In the genomic region with DNA sequence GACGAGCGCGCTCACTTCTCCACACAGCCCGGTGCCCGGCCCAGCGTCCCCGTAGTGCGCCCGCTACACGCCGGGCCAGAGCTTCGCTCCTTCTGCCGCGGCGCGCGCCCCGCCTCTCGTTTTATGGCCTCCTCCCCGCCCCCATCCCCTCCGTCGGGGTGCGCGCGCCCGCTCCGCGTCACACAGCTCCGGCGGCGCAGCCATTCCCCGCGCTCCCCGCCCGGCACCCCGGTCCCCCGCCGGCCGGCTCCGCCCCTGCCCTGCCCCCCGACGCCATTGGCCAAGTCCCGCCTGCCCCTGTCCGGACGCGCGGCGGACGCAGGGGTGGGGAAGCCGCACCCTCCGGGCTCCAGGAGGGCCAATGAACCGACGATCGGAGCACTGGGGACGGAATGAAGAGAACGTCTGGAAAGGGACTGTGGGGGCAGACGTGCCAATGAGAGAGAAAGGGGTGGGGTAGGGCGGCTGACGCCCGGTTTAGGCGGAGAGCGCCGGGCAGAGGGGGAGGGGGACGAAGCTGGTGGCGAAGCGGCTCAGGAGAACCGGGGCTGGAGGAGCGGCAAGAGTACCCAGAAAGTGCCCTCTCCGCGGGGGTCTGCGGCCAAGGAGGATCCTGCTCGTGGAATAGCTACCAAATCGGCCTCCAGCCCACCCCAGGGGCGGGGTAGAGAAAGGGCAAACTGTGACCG, we compare ENCODE assay signal across 1 cellular context.
TF ChIP-seq lines count a peak whose summit lies in the region.

Gene TOB1, minus strand, starts transcription at position 94 of the 689 bp plus-strand sequence. CDS start 2,337 bp downstream, outside the sequence.

TF ChIP-seq in HepG2, 621 proteins besides CTCF, POLR2A, EP300 and RAD21 (continued from another document and continues in another):
- peak; percentile 68; the same call in 1 of the 2 replicates for TF ChIP-seq ZKSCAN8 (CRISPR knock-in tag; IDR thresholded peaks at IDR 0.05; ENCODE audit: borderline replicate concordance)
- no peak; the same call in 1 of the 2 replicates for TF ChIP-seq NFIC (IDR thresholded peaks at IDR 0.05; ENCODE audit: low read length)
- TF ChIP-seq, protein P1, sequence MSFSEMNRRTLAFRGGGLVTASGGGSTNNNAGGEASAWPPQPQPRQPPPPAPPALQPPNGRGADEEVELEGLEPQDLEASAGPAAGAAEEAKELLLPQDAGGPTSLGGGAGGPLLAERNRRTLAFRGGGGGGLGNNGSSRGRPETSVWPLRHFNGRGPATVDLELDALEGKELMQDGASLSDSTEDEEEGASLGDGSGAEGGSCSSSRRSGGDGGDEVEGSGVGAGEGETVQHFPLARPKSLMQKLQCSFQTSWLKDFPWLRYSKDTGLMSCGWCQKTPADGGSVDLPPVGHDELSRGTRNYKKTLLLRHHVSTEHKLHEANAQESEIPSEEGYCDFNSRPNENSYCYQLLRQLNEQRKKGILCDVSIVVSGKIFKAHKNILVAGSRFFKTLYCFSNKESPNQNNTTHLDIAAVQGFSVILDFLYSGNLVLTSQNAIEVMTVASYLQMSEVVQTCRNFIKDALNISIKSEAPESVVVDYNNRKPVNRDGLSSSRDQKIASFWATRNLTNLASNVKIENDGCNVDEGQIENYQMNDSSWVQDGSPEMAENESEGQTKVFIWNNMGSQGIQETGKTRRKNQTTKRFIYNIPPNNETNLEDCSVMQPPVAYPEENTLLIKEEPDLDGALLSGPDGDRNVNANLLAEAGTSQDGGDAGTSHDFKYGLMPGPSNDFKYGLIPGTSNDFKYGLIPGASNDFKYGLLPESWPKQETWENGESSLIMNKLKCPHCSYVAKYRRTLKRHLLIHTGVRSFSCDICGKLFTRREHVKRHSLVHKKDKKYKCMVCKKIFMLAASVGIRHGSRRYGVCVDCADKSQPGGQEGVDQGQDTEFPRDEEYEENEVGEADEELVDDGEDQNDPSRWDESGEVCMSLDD (CRISPR knock-in tag; IDR thresholded peaks at IDR 0.05; ENCODE audit: borderline replicate concordance): peak; percentile 55; the same call in 1 of the 2 replicates
- 0 out of 2 replicates have a peak, but pooled peaks have one; percentile 41 for TF ChIP-seq PRDM15 (CRISPR knock-in tag; IDR thresholded peaks at IDR 0.05)
- peak; percentile 13; the same call in 1 of the 2 replicates for TF ChIP-seq JUNB (CRISPR knock-in tag; IDR thresholded peaks at IDR 0.05; ENCODE audit: borderline replicate concordance)
- 0 out of 2 replicates have a peak, but pooled peaks have one; percentile 17 for TF ChIP-seq MTF2 (CRISPR knock-in tag; IDR thresholded peaks at IDR 0.05; ENCODE audit: borderline replicate concordance)
- peak; percentile 80 for TF ChIP-seq CHD2 (IDR thresholded peaks at IDR 0.05; ENCODE audit: low read depth, low read length)
- TF ChIP-seq ARNT2 (CRISPR knock-in tag; IDR thresholded peaks at IDR 0.05; ENCODE audit: low read depth): peak; percentile 98
- no peak for TF ChIP-seq ZEB1 (IDR thresholded peaks at IDR 0.05; ENCODE audit: insufficient replicate concordance, low read depth)
- TF ChIP-seq AGO1 (IDR thresholded peaks at IDR 0.05; ENCODE audit: low read depth, low read length, poor library complexity, severe bottlenecking): peak; percentile 23
- TF ChIP-seq, protein P2, sequence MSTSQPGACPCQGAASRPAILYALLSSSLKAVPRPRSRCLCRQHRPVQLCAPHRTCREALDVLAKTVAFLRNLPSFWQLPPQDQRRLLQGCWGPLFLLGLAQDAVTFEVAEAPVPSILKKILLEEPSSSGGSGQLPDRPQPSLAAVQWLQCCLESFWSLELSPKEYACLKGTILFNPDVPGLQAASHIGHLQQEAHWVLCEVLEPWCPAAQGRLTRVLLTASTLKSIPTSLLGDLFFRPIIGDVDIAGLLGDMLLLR (CRISPR knock-in tag; IDR thresholded peaks at IDR 0.05): peak; percentile 81; the same call in 1 of the 2 replicates
- peak; percentile 86 for TF ChIP-seq SIN3A (IDR thresholded peaks at IDR 0.05; ENCODE audit: borderline replicate concordance, low read depth, low read length)
- TF ChIP-seq, protein P3, sequence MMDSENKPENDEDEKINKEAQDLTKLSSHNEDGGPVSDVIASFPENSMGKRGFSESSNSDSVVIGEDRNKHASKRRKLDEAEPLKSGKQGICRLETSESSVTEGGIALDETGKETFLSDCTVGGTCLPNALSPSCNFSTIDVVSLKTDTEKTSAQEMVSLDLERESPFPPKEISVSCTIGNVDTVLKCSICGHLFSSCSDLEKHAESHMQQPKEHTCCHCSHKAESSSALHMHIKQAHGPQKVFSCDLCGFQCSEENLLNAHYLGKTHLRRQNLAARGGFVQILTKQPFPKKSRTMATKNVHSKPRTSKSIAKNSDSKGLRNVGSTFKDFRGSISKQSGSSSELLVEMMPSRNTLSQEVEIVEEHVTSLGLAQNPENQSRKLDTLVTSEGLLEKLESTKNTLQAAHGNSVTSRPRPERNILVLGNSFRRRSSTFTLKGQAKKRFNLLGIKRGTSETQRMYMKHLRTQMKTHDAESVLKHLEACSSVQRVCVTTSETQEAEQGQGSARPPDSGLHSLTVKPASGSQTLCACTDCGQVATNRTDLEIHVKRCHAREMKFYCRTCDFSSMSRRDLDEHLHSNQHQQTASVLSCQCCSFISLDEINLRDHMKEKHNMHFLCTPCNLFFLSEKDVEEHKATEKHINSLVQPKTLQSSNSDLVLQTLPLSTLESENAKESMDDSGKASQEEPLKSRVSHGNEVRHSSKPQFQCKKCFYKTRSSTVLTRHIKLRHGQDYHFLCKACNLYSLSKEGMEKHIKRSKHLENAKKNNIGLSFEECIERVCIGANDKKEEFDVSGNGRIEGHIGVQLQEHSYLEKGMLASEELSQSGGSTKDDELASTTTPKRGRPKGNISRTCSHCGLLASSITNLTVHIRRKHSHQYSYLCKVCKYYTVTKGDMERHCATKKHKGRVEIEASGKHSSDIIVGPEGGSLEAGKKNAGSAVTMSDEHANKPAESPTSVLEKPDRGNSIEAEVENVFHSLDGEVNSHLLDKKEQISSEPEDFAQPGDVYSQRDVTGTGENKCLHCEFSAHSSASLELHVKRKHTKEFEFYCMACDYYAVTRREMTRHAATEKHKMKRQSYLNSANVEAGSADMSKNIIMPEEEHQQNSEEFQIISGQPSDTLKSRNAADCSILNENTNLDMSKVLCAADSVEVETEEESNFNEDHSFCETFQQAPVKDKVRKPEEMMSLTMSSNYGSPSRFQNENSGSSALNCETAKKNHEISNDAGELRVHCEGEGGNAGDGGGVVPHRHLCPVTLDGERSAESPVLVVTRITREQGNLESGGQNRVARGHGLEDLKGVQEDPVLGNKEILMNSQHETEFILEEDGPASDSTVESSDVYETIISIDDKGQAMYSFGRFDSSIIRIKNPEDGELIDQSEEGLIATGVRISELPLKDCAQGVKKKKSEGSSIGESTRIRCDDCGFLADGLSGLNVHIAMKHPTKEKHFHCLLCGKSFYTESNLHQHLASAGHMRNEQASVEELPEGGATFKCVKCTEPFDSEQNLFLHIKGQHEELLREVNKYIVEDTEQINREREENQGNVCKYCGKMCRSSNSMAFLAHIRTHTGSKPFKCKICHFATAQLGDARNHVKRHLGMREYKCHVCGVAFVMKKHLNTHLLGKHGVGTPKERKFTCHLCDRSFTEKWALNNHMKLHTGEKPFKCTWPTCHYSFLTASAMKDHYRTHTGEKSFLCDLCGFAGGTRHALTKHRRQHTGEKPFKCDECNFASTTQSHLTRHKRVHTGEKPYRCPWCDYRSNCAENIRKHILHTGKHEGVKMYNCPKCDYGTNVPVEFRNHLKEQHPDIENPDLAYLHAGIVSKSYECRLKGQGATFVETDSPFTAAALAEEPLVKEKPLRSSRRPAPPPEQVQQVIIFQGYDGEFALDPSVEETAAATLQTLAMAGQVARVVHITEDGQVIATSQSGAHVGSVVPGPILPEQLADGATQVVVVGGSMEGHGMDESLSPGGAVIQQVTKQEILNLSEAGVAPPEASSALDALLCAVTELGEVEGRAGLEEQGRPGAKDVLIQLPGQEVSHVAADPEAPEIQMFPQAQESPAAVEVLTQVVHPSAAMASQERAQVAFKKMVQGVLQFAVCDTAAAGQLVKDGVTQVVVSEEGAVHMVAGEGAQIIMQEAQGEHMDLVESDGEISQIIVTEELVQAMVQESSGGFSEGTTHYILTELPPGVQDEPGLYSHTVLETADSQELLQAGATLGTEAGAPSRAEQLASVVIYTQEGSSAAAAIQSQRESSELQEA (CRISPR knock-in tag; IDR thresholded peaks at IDR 0.05; ENCODE audit: not compliant biosample characterization): no peak
- no peak for TF ChIP-seq SMARCC2 (IDR thresholded peaks at IDR 0.05)
- no peak for TF ChIP-seq SETDB1 (CRISPR knock-in tag; IDR thresholded peaks at IDR 0.05; ENCODE audit: borderline replicate concordance)
- peak; percentile 93 for TF ChIP-seq SMYD3 (CRISPR knock-in tag; IDR thresholded peaks at IDR 0.05)
- TF ChIP-seq, protein P4, sequence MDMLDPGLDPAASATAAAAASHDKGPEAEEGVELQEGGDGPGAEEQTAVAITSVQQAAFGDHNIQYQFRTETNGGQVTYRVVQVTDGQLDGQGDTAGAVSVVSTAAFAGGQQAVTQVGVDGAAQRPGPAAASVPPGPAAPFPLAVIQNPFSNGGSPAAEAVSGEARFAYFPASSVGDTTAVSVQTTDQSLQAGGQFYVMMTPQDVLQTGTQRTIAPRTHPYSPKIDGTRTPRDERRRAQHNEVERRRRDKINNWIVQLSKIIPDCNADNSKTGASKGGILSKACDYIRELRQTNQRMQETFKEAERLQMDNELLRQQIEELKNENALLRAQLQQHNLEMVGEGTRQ (IDR thresholded peaks at IDR 0.05; ENCODE audit: low read depth, low read length): no peak
- TF ChIP-seq, protein P4 (CRISPR knock-in tag; IDR thresholded peaks at IDR 0.05; ENCODE audit: borderline replicate concordance): no peak; the same call in 1 of the 2 replicates
- TF ChIP-seq HES4 (CRISPR knock-in tag; IDR thresholded peaks at IDR 0.05; ENCODE audit: borderline replicate concordance): peak; percentile 93
- peak; percentile 97 for TF ChIP-seq ERF (CRISPR knock-in tag; IDR thresholded peaks at IDR 0.05)
